Comparison of ENCODE assay signal across 27 cellular contexts in the genomic region with DNA sequence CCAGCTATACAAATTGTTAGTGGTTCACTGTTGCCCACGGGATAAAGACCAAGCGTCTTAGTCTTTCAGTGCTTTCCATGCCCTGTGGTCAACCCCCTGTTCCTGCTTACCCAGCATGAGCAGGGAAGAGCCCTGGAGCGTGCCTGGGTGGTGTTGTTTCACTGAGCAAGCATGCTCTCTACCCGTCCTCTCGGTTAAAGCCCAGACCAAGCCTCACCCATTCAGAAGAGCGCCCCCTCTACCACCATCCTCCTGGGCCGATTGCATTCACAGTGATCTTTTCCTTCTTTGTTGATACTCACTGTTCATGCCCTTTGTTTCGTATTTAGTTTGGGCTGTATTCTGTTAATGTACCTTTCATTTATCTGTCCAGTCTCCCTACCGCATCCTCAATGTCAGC.
"Had no signal": no experiment of that assay in that cellular context is flagged by ENCODE, and none has a peak within 500 bp of the region (broad histone marks: within the 10 kb centered on the region; RNA-seq: fewer than 3 reads in every experiment).

No MANE protein-coding gene starts in this region.

- H3K9ac ChIP-seq: parathyroid adenoma had no signal

- H3K9me3 ChIP-seq: tibial artery had no signal

- H3K4me1 Mint-ChIP-seq: activated CD4-positive, alpha-beta memory T cell treated with anti-CD3 and anti-CD28 coated beads, Interleukin-2, amount 10 ng/mL, durations not matched to agents 7 days and 5 days; activated naive CD4-positive, alpha-beta T cell treated with anti-CD3 and anti-CD28 coated beads, Interleukin-2, amount 10 ng/mL, durations not matched to agents 7 days and 5 days; stimulated activated effector memory CD8-positive, alpha-beta T cell treated with anti-CD3 and anti-CD28 coated beads, Interleukin-12 subunit alpha, Interleukin-12 subunit beta, amount 100 ng/mL, for 72 hours; stimulated activated naive CD8-positive, alpha-beta T cell treated with anti-CD3 and anti-CD28 coated beads, Interleukin-15, amount 100 ng/mL, for 72 hours had no signal

- H3K9me3 Mint-ChIP-seq: activated T-cell treated with anti-CD3 and anti-CD28 coated beads, Interleukin-2, amount 50 U/mL, for 72 hours; dendritic cell treated with granulocyte-macrophage colony-stimulating factor and Interleukin-4, amounts not matched to agents 40 ng/mL and 50 ng/mL, for 4 days; nephron progenitor cell; stimulated activated effector memory CD8-positive, alpha-beta T cell treated with anti-CD3 and anti-CD28 coated beads, Interleukin-12 subunit alpha, Interleukin-12 subunit beta, amount 100 ng/mL, for 72 hours; stimulated activated naive CD8-positive, alpha-beta T cell treated with anti-CD3 and anti-CD28 coated beads, Interleukin-15, amount 100 ng/mL, for 72 hours had no signal

- H3K36me3 Mint-ChIP-seq: activated naive CD4-positive, alpha-beta T cell treated with anti-CD3 and anti-CD28 coated beads, Interleukin-2, amount 10 ng/mL, durations not matched to agents 7 days and 5 days; stimulated activated effector memory CD8-positive, alpha-beta T cell treated with anti-CD3 and anti-CD28 coated beads, Interleukin-12 subunit alpha, Interleukin-12 subunit beta, amount 100 ng/mL, for 72 hours had no signal

- H3K4me3 ChIP-seq: cardiac muscle cell, hepatocyte, tibial artery had no signal

- H3K27me3 Mint-ChIP-seq: activated CD4-positive, alpha-beta memory T cell treated with anti-CD3 and anti-CD28 coated beads, Interleukin-2, amount 10 ng/mL, durations not matched to agents 7 days and 5 days; memory B cell had no signal

- H3K27ac Mint-ChIP-seq: activated CD4-positive, alpha-beta memory T cell treated with anti-CD3 and anti-CD28 coated beads, Interleukin-2, amount 10 ng/mL, durations not matched to agents 7 days and 5 days; activated naive CD4-positive, alpha-beta T cell treated with anti-CD3 and anti-CD28 coated beads, Interleukin-2, amount 10 ng/mL, durations not matched to agents 7 days and 5 days; activated T-cell treated with anti-CD3 and anti-CD28 coated beads, Interleukin-2, amount 50 U/mL, for 72 hours; dendritic cell treated with granulocyte-macrophage colony-stimulating factor and Interleukin-4, amounts not matched to agents 40 ng/mL and 50 ng/mL, for 4 days; memory B cell; nephron progenitor cell; stimulated activated effector memory CD8-positive, alpha-beta T cell treated with anti-CD3 and anti-CD28 coated beads, Interleukin-12 subunit alpha, Interleukin-12 subunit beta, amount 100 ng/mL, for 72 hours; stimulated activated naive CD8-positive, alpha-beta T cell treated with anti-CD3 and anti-CD28 coated beads, Interleukin-15, amount 100 ng/mL, for 72 hours; T-helper 1 cell treated with Interleukin-12 subunit alpha and Interleukin-12 subunit beta and Interleukin-4 antibody, amounts not matched to agents 30 μg/mL and 1 μg/mL, for 36 hours had no signal

- ATAC-seq: activated T-cell treated with anti-CD3 and anti-CD28 coated beads, Interleukin-2, amount 50 U/mL, for 72 hours; left cardiac atrium; sciatic nerve; stimulated activated effector memory CD8-positive, alpha-beta T cell treated with anti-CD3 and anti-CD28 coated beads, Interleukin-12 subunit alpha, Interleukin-12 subunit beta, amount 100 ng/mL, for 72 hours; stimulated activated naive CD8-positive, alpha-beta T cell treated with anti-CD3 and anti-CD28 coated beads, Interleukin-15, amount 100 ng/mL, for 72 hours had no signal

- H3K4me3 Mint-ChIP-seq: activated CD4-positive, alpha-beta memory T cell treated with anti-CD3 and anti-CD28 coated beads, Interleukin-2, amount 10 ng/mL, durations not matched to agents 7 days and 5 days; activated naive CD4-positive, alpha-beta T cell treated with anti-CD3 and anti-CD28 coated beads, Interleukin-2, amount 10 ng/mL, durations not matched to agents 7 days and 5 days; activated T-cell treated with anti-CD3 and anti-CD28 coated beads, Interleukin-2, amount 50 U/mL, for 72 hours; dendritic cell treated with granulocyte-macrophage colony-stimulating factor and Interleukin-4, amounts not matched to agents 40 ng/mL and 50 ng/mL, for 4 days; memory B cell; nephron progenitor cell; stimulated activated effector memory CD8-positive, alpha-beta T cell treated with anti-CD3 and anti-CD28 coated beads, Interleukin-12 subunit alpha, Interleukin-12 subunit beta, amount 100 ng/mL, for 72 hours; stimulated activated naive CD8-positive, alpha-beta T cell treated with anti-CD3 and anti-CD28 coated beads, Interleukin-15, amount 100 ng/mL, for 72 hours; T-helper 1 cell treated with Interleukin-12 subunit alpha and Interleukin-12 subunit beta and Interleukin-4 antibody, amounts not matched to agents 30 μg/mL and 1 μg/mL, for 36 hours had no signal

- DNase-seq: activated CD4-positive, alpha-beta memory T cell treated with anti-CD3 and anti-CD28 coated beads, Interleukin-2, amount 10 ng/mL, durations not matched to agents 7 days and 5 days; activated CD4-positive, alpha-beta T cell treated with anti-CD3 and anti-CD28 coated beads for 4 hours; activated CD4-positive, CD25-positive, alpha-beta regulatory T cell; activated effector memory CD4-positive, alpha-beta T cell treated with Interleukin-2 at 50 U/mL for 16 hours; activated naive CD4-positive, alpha-beta T cell treated with anti-CD3 and anti-CD28 coated beads, Interleukin-2, amount 10 ng/mL, durations not matched to agents 7 days and 5 days; activated T-cell treated with anti-CD3 and anti-CD28 coated beads, Interleukin-2, amount 50 U/mL, for 72 hours; amygdala; effector CD8-positive, alpha-beta T cell; foreskin melanocyte; glutamatergic neuron; islet precursor cell; left cardiac atrium; nephron progenitor cell; nucleus accumbens; small intestine; stimulated activated CD4-positive, alpha-beta T cell treated with anti-CD3 and anti-CD28 coated beads, Interleukin-2, amount 100 ng/mL, for 24 hours; stimulated activated naive CD8-positive, alpha-beta T cell treated with anti-CD3 and anti-CD28 coated beads, Interleukin-15, amount 100 ng/mL, for 72 hours; T1000; tibial artery had no signal

- FAIRE-seq: small intestine had no signal

- H3K27me3 ChIP-seq: cardiac muscle cell, hepatocyte had no signal

- H3K4me1 ChIP-seq: parathyroid adenoma, tibial artery had no signal

- H3K4me2 ChIP-seq: hepatocyte had no signal

- H2AFZ ChIP-seq: hepatocyte, parathyroid adenoma had no signal

- H3K27ac ChIP-seq: cardiac muscle cell, hepatocyte, parathyroid adenoma, tibial artery had no signal

- H3K79me2 ChIP-seq: hepatocyte, parathyroid adenoma had no signal

- H3K36me3 ChIP-seq: cardiac muscle cell, tibial artery had no signal
